In the genomic region with DNA sequence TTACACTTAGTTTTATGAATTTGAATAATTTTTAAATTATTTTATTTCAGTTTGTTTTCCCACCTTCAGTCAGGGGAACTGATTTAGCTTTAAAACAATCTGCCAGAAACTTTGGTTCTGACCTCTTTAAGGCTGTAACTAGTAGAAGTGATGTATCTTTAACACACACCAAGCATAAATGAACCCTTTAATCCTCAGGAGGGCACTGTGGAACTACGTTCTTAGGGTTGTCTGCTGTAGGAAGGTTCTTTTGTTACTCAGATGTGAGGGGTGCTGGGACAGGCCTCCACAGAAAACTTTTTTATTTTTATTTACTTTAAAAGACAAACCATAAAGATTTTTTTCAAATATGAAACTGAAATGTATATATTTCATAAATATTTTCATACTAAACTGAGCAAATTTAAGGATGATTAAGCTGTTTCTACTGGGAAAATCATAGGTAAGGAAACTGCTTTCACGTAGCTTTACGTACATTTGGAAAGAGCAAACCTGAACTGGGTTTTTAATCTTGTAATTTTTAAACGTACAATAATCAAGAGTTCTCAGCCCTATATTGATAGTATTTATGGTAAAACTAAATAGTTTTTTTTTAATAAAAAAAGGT, we compare ENCODE assay signal across 8 cellular contexts. TPM values are rescaled to one million over a fixed set of nuclear protein-coding genes. Genes with fewer than 3 reads are reported as not detected.
DNase-seq lines count a peak whose midpoint lies in the region; ATAC-seq and TF ChIP-seq lines count a peak whose summit lies in the region.

No MANE protein-coding gene starts in this region.

- H3K27ac ChIP-seq in brain microvascular endothelial cell (no peak overlapping the region), upper lobe of right lung (peak overlapping the region; percentile 59)

- H3K27me3 ChIP-seq in brain microvascular endothelial cell (replicated peaks) (peaks cover 1% of the 10 kb centered on the region), upper lobe of right lung (peaks cover 3% of the 10 kb centered on the region)

- no peaks in the 10 kb centered on the region for H3K9me3 Mint-ChIP-seq in activated naive CD8-positive, alpha-beta T cell treated with anti-CD3 and anti-CD28 coated beads for 36 hours

- H3K4me3 Mint-ChIP-seq in activated naive CD8-positive, alpha-beta T cell treated with anti-CD3 and anti-CD28 coated beads for 36 hours, result no peak overlapping the region

- in situ Hi-C loops in brain microvascular endothelial cell (cut with HindIII; ENCODE audit: low pct_ligation_motif_present, low sequenced_read_pairs), result no loop called here

- peaks cover 4% of the 10 kb centered on the region for H3K4me1 Mint-ChIP-seq in activated naive CD8-positive, alpha-beta T cell treated with anti-CD3 and anti-CD28 coated beads for 36 hours

- H3K4me3 ChIP-seq in brain microvascular endothelial cell (ENCODE audit: low read depth, low read length), result no peak overlapping the region
- peak overlapping the region; percentile 77 for H3K4me3 ChIP-seq in upper lobe of right lung

- H3K9me3 ChIP-seq in upper lobe of right lung, result no peaks in the 10 kb centered on the region

- no peaks in the 10 kb centered on the region for H3K4me1 ChIP-seq in upper lobe of right lung

- no peaks in the 10 kb centered on the region for H3K36me3 Mint-ChIP-seq in activated naive CD8-positive, alpha-beta T cell treated with anti-CD3 and anti-CD28 coated beads for 36 hours

- ATAC-seq in HG02885 (IDR thresholded peaks at IDR 0.05; ENCODE audit: poor library complexity, unreplicated experiment) (peak; percentile 72), upper lobe of right lung (peak; percentile 45), GM21515 (IDR thresholded peaks at IDR 0.05; ENCODE audit: unreplicated experiment) (no peak)

- H3K36me3 ChIP-seq in brain microvascular endothelial cell (replicated peaks) (no peaks in the 10 kb centered on the region), upper lobe of right lung (peaks cover 17% of the 10 kb centered on the region)

- H3K27ac Mint-ChIP-seq in activated naive CD8-positive, alpha-beta T cell treated with anti-CD3 and anti-CD28 coated beads for 36 hours, result no peak overlapping the region

- DNase-seq in GDM1 (lab: John Stamatoyannopoulos, UW) (peak; percentile 8), NCI-H345 treated with DMSO at 0.1 percent for 48 hours (lab: John Stamatoyannopoulos, UW; ENCODE audit: unreplicated experiment) (peak; percentile 56), brain microvascular endothelial cell (peak; percentile 71), left kidney (ENCODE audit: low read depth, low spot score) (peak; percentile 88), upper lobe of right lung (no peak)
- DNase-seq in activated naive CD8-positive, alpha-beta T cell treated with anti-CD3 and anti-CD28 coated beads for 36 hours, result no peak

- intact Hi-C loops in upper lobe of right lung (cut with DNase I), result no loop called here

- peak; percentile 64 for TF ChIP-seq CTCF in brain microvascular endothelial cell (IDR thresholded peaks at IDR 0.05; ENCODE audit: low read depth, low read length, missing control alignments)
- peak; percentile 56 for TF ChIP-seq CTCF in upper lobe of right lung (IDR thresholded peaks at IDR 0.05)

- H3K27me3 Mint-ChIP-seq in activated naive CD8-positive, alpha-beta T cell treated with anti-CD3 and anti-CD28 coated beads for 36 hours, result peaks cover 53% of the 10 kb centered on the region

RNA-seq across cellular contexts. Expression of a gene that starts 5.3 kb away (rescaled TPM):
- total RNA-seq in upper lobe of right lung, result 143 TPM
- under 1 TPM; 0.50 to 0.62 TPM for total RNA-seq in activated naive CD8-positive, alpha-beta T cell treated with anti-CD3 and anti-CD28 coated beads for 36 hours

Comparison
In these comparisons a context has a peak if more than half of its experiments do, and no peak if none do; other contexts are left out.
1. DNase-seq: peak in GDM1 (single experiment), NCI-H345 treated with DMSO at 0.1 percent for 48 hours (single experiment), brain microvascular endothelial cell (single experiment) and left kidney (single experiment); none in upper lobe of right lung (single experiment) and activated naive CD8-positive, alpha-beta T cell treated with anti-CD3 and anti-CD28 coated beads for 36 hours (single experiment).
2. RNA of a gene that starts 5.3 kb away (total RNA-seq): 143 TPM in upper lobe of right lung (single experiment); 0.50 to 0.62 TPM in activated naive CD8-positive, alpha-beta T cell treated with anti-CD3 and anti-CD28 coated beads for 36 hours; every median in the first group is over 10 times any median in the second.